ENCODE assay signal across 1 cellular context in genomic region chr1:25810341-25811299, GRCh38.
TF ChIP-seq lines count a peak whose summit lies in the region.

No MANE protein-coding gene starts in this region.

TF ChIP-seq in HCT116, 20 proteins besides CTCF, POLR2A, EP300 and RAD21 (continued from another document):
- no peak for TF ChIP-seq JUND (IDR thresholded peaks at IDR 0.05)
- no peak for TF ChIP-seq SP1 (IDR thresholded peaks at IDR 0.05; ENCODE audit: low read depth)
- TF ChIP-seq ZNF274 (IDR thresholded peaks at IDR 0.05; ENCODE audit: low read depth, low read length) = no peak
